Comparison of ENCODE assay signal across 8 cellular contexts in genomic region chr5:112604741-112605390, GRCh38.
DNase-seq lines count a peak whose midpoint lies in the region; ATAC-seq, FAIRE-seq and TF ChIP-seq lines count a peak whose summit lies in the region.

No MANE protein-coding gene starts in this region.

- TF ChIP-seq CTCF in PC-3 (conservative IDR thresholded peaks at IDR 0.05; ENCODE audit: low read depth, low read length) (peak; percentile 50), kidney epithelial cell (IDR thresholded peaks at IDR 0.05; ENCODE audit: insufficient read depth, low read length, poor library complexity, severe bottlenecking) (peak; percentile 22), sigmoid colon (IDR thresholded peaks at IDR 0.05) (no peak), tibial nerve (IDR thresholded peaks at IDR 0.05) (no peak)

- peak; percentile 80 for FAIRE-seq in GM18507 (lab: Jason Lieb, UNC)

- TF ChIP-seq EP300 in sigmoid colon (IDR thresholded peaks at IDR 0.05) (no peak), tibial nerve (IDR thresholded peaks at IDR 0.05) (no peak)

- H3K9me3 ChIP-seq in PC-3 (ENCODE audit: low read length), result no peaks in the 10 kb centered on the region
- no peaks in the 10 kb centered on the region for H3K9me3 ChIP-seq in sigmoid colon
- H3K9me3 ChIP-seq in tibial nerve, result no peaks in the 10 kb centered on the region

- no peaks in the 10 kb centered on the region for H3F3A ChIP-seq in PC-3 (ENCODE audit: low read length, unreplicated experiment)

- no peaks in the 10 kb centered on the region for H3K9me2 ChIP-seq in PC-3 (replicated peaks; ENCODE audit: low read length)

- no TSS peak for BruUV-seq in PC-3 (replicated peaks; lab: Mats Ljungman, UMichigan)

- WGBS in sigmoid colon, 2 donors, result 10 to 42% methylated on average over 2 of the region's 2 CpGs
- 29 to 36% methylated on average over 2 of the region's 2 CpGs for WGBS in tibial nerve, 2 donors

- H3K36me3 ChIP-seq in PC-3 (ENCODE audit: low read depth, low read length) (no peaks in the 10 kb centered on the region), kidney epithelial cell (ENCODE audit: control insufficient read depth, insufficient read depth, low read length) (no peaks in the 10 kb centered on the region), sigmoid colon (no peaks in the 10 kb centered on the region), tibial nerve (no peaks in the 10 kb centered on the region)

- intact Hi-C loops in PC-3 (cut with micrococcal nuclease) (no loop called here), sigmoid colon (cut with DNase I) (loop anchor here (5.0 kb wide), 1 partner anchor 53 kb away; no protein-coding TSS in a partner anchor)

- H3K4me1 ChIP-seq in PC-3 (ENCODE audit: insufficient read depth, low read length), result peaks cover 23% of the 10 kb centered on the region
- H3K4me1 ChIP-seq in sigmoid colon, result no peaks in the 10 kb centered on the region
- H3K4me1 ChIP-seq in tibial nerve, result no peaks in the 10 kb centered on the region

- POLR2A ChIA-PET in PC-3 (lab: Charles Lee; ENCODE audit: unreplicated experiment), result no interaction called here

- H3K4me3 ChIP-seq in PC-3 (ENCODE audit: low read length), result no peak overlapping the region
- H3K4me3 ChIP-seq in kidney epithelial cell (ENCODE audit: low read depth, low read length), result no peak overlapping the region
- no peak overlapping the region for H3K4me3 ChIP-seq in sigmoid colon
- H3K4me3 ChIP-seq in tibial nerve, result no peak overlapping the region

- H3K79me2 ChIP-seq in PC-3 (ENCODE audit: low read length), result no peaks in the 10 kb centered on the region

- no peak overlapping the region for H2AFZ ChIP-seq in PC-3 (ENCODE audit: low read length)

- CTCF ChIA-PET in PC-3 (lab: Charles Lee), result no interaction called here

- H3K27ac ChIP-seq in PC-3 (ENCODE audit: low read length) (peak overlapping the region; percentile 87), sigmoid colon (no peak overlapping the region), tibial nerve (no peak overlapping the region)

- ATAC-seq in HG02885 (IDR thresholded peaks at IDR 0.05; ENCODE audit: poor library complexity, unreplicated experiment), result peak; percentile 73
- ATAC-seq in PC-3, result peak; percentile 48; the same call in 1 of the 2 replicates

- no peaks in the 10 kb centered on the region for H3K27me3 ChIP-seq in PC-3 (ENCODE audit: low read length)
- H3K27me3 ChIP-seq in kidney epithelial cell (ENCODE audit: control insufficient read depth, insufficient read depth, low read length), result peaks cover 5% of the 10 kb centered on the region
- no peaks in the 10 kb centered on the region for H3K27me3 ChIP-seq in sigmoid colon
- no peaks in the 10 kb centered on the region for H3K27me3 ChIP-seq in tibial nerve

- 0 out of 2 replicates have a peak overlapping the region, but pooled peaks have one; percentile 76 for H3K4me2 ChIP-seq in PC-3 (ENCODE audit: low read length)

- no peaks in the 10 kb centered on the region for H4K20me1 ChIP-seq in PC-3 (ENCODE audit: low read length)

- H3K9ac ChIP-seq in PC-3 (ENCODE audit: low read length), result peak overlapping the region; percentile 59; the same call in 1 of the 2 replicates

- no peak for DNase-seq in GM18507 (ENCODE audit: extremely low spot score, insufficient read length, low read depth)
- peak; percentile 28 for DNase-seq in PC-3
- no peak for DNase-seq in kidney epithelial cell (ENCODE audit: low read depth)
- no peak for DNase-seq in islet precursor cell
- no peak for DNase-seq in sigmoid colon
- DNase-seq in tibial nerve (ENCODE audit: low spot score in 2 of 2), result no peak
- no peak for DNase-seq in NK-92 treated with Interleukin-12 subunit alpha and Interleukin-12 subunit beta, amount 100 ng/mL, for 24 hours (lab: John Stamatoyannopoulos, UW)

- TF ChIP-seq POLR2A in sigmoid colon (IDR thresholded peaks at IDR 0.05) (no peak), tibial nerve (IDR thresholded peaks at IDR 0.05) (no peak)

Comparison
In these comparisons a context has a peak if more than half of its experiments do, and no peak if none do; other contexts are left out.
1. CTCF ChIP-seq: peak in PC-3 (single experiment) and kidney epithelial cell (single experiment); none in sigmoid colon (0 of 4) and tibial nerve (0 of 5).